In genomic region chr16:88477631-88478030, GRCh38 we compare ENCODE assay signal across 3 cellular contexts.
TF ChIP-seq lines count a peak whose summit lies in the region.

No MANE protein-coding gene starts in this region.

TF ChIP-seq in liver, 16 proteins besides CTCF, POLR2A, EP300 and RAD21:
- TF ChIP-seq FOXA1 (IDR thresholded peaks at IDR 0.05) = no peak
- TF ChIP-seq HNF4A (conservative IDR thresholded peaks at IDR 0.05) = no peak
- TF ChIP-seq JUND (IDR thresholded peaks at IDR 0.05) = no peak
- TF ChIP-seq YY1 (IDR thresholded peaks at IDR 0.05) = no peak
- no peak for TF ChIP-seq SP1 (IDR thresholded peaks at IDR 0.05)
- TF ChIP-seq MAX (IDR thresholded peaks at IDR 0.05) = no peak
- TF ChIP-seq, protein P1, sequence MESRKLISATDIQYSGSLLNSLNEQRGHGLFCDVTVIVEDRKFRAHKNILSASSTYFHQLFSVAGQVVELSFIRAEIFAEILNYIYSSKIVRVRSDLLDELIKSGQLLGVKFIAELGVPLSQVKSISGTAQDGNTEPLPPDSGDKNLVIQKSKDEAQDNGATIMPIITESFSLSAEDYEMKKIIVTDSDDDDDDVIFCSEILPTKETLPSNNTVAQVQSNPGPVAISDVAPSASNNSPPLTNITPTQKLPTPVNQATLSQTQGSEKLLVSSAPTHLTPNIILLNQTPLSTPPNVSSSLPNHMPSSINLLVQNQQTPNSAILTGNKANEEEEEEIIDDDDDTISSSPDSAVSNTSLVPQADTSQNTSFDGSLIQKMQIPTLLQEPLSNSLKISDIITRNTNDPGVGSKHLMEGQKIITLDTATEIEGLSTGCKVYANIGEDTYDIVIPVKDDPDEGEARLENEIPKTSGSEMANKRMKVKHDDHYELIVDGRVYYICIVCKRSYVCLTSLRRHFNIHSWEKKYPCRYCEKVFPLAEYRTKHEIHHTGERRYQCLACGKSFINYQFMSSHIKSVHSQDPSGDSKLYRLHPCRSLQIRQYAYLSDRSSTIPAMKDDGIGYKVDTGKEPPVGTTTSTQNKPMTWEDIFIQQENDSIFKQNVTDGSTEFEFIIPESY (IDR thresholded peaks at IDR 0.05) = no peak
- TF ChIP-seq NR2F2 (IDR thresholded peaks at IDR 0.05) = no peak
- no peak for TF ChIP-seq HNF4G (IDR thresholded peaks at IDR 0.05)
- no peak for TF ChIP-seq GABPA (IDR thresholded peaks at IDR 0.05 in 1 of 2, conservative IDR thresholded peaks at IDR 0.05 in 1 of 2)
- TF ChIP-seq TAF1 (conservative IDR thresholded peaks at IDR 0.05) = no peak
- no peak for TF ChIP-seq EGR1 (IDR thresholded peaks at IDR 0.05; ENCODE audit: low read depth in 2 of 2)
- no peak for TF ChIP-seq RXRA (IDR thresholded peaks at IDR 0.05)
- TF ChIP-seq FOXA2 (IDR thresholded peaks at IDR 0.05) = no peak
- TF ChIP-seq REST (IDR thresholded peaks at IDR 0.05) = no peak
- TF ChIP-seq ATF3 (IDR thresholded peaks at IDR 0.05) = no peak

TF ChIP-seq in HepG2, 621 proteins besides CTCF, POLR2A, EP300 and RAD21 (continues in another document):
- TF ChIP-seq ARNTL (CRISPR knock-in tag; IDR thresholded peaks at IDR 0.05) (no peak), HHEX (CRISPR knock-in tag; IDR thresholded peaks at IDR 0.05) (no peak), ZNF121 (CRISPR knock-in tag; IDR thresholded peaks at IDR 0.05) (no peak), TFDP2 (CRISPR knock-in tag; IDR thresholded peaks at IDR 0.05) (no peak), FOXK1 (CRISPR knock-in tag; IDR thresholded peaks at IDR 0.05; ENCODE audit: borderline replicate concordance, low read depth) (no peak), ZMYM4 (CRISPR knock-in tag; IDR thresholded peaks at IDR 0.05) (no peak), NBN (conservative IDR thresholded peaks at IDR 0.05) (no peak), ZNF878 (CRISPR knock-in tag; IDR thresholded peaks at IDR 0.05) (no peak), DZIP1 (CRISPR knock-in tag; IDR thresholded peaks at IDR 0.05) (no peak), ZNF883 (CRISPR knock-in tag; IDR thresholded peaks at IDR 0.05; ENCODE audit: not compliant biosample characterization) (no peak)
- TF ChIP-seq, protein P2, sequence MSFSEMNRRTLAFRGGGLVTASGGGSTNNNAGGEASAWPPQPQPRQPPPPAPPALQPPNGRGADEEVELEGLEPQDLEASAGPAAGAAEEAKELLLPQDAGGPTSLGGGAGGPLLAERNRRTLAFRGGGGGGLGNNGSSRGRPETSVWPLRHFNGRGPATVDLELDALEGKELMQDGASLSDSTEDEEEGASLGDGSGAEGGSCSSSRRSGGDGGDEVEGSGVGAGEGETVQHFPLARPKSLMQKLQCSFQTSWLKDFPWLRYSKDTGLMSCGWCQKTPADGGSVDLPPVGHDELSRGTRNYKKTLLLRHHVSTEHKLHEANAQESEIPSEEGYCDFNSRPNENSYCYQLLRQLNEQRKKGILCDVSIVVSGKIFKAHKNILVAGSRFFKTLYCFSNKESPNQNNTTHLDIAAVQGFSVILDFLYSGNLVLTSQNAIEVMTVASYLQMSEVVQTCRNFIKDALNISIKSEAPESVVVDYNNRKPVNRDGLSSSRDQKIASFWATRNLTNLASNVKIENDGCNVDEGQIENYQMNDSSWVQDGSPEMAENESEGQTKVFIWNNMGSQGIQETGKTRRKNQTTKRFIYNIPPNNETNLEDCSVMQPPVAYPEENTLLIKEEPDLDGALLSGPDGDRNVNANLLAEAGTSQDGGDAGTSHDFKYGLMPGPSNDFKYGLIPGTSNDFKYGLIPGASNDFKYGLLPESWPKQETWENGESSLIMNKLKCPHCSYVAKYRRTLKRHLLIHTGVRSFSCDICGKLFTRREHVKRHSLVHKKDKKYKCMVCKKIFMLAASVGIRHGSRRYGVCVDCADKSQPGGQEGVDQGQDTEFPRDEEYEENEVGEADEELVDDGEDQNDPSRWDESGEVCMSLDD (CRISPR knock-in tag; IDR thresholded peaks at IDR 0.05; ENCODE audit: borderline replicate concordance) = no peak
- TF ChIP-seq, protein P3, sequence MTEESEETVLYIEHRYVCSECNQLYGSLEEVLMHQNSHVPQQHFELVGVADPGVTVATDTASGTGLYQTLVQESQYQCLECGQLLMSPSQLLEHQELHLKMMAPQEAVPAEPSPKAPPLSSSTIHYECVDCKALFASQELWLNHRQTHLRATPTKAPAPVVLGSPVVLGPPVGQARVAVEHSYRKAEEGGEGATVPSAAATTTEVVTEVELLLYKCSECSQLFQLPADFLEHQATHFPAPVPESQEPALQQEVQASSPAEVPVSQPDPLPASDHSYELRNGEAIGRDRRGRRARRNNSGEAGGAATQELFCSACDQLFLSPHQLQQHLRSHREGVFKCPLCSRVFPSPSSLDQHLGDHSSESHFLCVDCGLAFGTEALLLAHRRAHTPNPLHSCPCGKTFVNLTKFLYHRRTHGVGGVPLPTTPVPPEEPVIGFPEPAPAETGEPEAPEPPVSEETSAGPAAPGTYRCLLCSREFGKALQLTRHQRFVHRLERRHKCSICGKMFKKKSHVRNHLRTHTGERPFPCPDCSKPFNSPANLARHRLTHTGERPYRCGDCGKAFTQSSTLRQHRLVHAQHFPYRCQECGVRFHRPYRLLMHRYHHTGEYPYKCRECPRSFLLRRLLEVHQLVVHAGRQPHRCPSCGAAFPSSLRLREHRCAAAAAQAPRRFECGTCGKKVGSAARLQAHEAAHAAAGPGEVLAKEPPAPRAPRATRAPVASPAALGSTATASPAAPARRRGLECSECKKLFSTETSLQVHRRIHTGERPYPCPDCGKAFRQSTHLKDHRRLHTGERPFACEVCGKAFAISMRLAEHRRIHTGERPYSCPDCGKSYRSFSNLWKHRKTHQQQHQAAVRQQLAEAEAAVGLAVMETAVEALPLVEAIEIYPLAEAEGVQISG (CRISPR knock-in tag; IDR thresholded peaks at IDR 0.05) = no peak

TF ChIP-seq in WTC11, 78 proteins besides CTCF, POLR2A, EP300 and RAD21:
- TF ChIP-seq FOXP4 (CRISPR knock-in tag; IDR thresholded peaks at IDR 0.05) (no peak), ZNF232 (CRISPR knock-in tag; IDR thresholded peaks at IDR 0.05) (no peak), NFYB (CRISPR knock-in tag; conservative IDR thresholded peaks at IDR 0.05; ENCODE audit: low read depth) (no peak), ATF3 (CRISPR knock-in tag; conservative IDR thresholded peaks at IDR 0.05) (no peak), JAZF1 (CRISPR knock-in tag; IDR thresholded peaks at IDR 0.05) (no peak), RELA (CRISPR knock-in tag; IDR thresholded peaks at IDR 0.05; ENCODE audit: borderline replicate concordance) (no peak), SMAD3 (CRISPR knock-in tag; IDR thresholded peaks at IDR 0.05; ENCODE audit: borderline replicate concordance) (no peak), KAT7 (CRISPR knock-in tag; IDR thresholded peaks at IDR 0.05; ENCODE audit: borderline replicate concordance) (no peak), NR3C1 (CRISPR knock-in tag; conservative IDR thresholded peaks at IDR 0.05; ENCODE audit: low read depth) (no peak), TEAD1 (CRISPR knock-in tag; IDR thresholded peaks at IDR 0.05) (no peak), ZNF423 (CRISPR knock-in tag; IDR thresholded peaks at IDR 0.05) (no peak), TCF7 (CRISPR knock-in tag; IDR thresholded peaks at IDR 0.05; ENCODE audit: low read depth) (no peak), CREB1 (CRISPR knock-in tag; IDR thresholded peaks at IDR 0.05) (no peak), MXD4 (CRISPR knock-in tag; IDR thresholded peaks at IDR 0.05; ENCODE audit: borderline replicate concordance) (no peak)
- TF ChIP-seq, protein P4, sequence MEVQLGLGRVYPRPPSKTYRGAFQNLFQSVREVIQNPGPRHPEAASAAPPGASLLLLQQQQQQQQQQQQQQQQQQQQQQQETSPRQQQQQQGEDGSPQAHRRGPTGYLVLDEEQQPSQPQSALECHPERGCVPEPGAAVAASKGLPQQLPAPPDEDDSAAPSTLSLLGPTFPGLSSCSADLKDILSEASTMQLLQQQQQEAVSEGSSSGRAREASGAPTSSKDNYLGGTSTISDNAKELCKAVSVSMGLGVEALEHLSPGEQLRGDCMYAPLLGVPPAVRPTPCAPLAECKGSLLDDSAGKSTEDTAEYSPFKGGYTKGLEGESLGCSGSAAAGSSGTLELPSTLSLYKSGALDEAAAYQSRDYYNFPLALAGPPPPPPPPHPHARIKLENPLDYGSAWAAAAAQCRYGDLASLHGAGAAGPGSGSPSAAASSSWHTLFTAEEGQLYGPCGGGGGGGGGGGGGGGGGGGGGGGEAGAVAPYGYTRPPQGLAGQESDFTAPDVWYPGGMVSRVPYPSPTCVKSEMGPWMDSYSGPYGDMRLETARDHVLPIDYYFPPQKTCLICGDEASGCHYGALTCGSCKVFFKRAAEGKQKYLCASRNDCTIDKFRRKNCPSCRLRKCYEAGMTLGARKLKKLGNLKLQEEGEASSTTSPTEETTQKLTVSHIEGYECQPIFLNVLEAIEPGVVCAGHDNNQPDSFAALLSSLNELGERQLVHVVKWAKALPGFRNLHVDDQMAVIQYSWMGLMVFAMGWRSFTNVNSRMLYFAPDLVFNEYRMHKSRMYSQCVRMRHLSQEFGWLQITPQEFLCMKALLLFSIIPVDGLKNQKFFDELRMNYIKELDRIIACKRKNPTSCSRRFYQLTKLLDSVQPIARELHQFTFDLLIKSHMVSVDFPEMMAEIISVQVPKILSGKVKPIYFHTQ (CRISPR knock-in tag; IDR thresholded peaks at IDR 0.05) = no peak
- TF ChIP-seq, protein P5, sequence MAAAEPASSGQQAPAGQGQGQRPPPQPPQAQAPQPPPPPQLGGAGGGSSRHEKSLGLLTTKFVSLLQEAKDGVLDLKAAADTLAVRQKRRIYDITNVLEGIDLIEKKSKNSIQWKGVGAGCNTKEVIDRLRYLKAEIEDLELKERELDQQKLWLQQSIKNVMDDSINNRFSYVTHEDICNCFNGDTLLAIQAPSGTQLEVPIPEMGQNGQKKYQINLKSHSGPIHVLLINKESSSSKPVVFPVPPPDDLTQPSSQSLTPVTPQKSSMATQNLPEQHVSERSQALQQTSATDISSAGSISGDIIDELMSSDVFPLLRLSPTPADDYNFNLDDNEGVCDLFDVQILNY (CRISPR knock-in tag; IDR thresholded peaks at IDR 0.05) = no peak
TF ChIP-seq in WTC11: peak in this region for 0.
